ENCODE assay signal across 8 cellular contexts in the genomic region with DNA sequence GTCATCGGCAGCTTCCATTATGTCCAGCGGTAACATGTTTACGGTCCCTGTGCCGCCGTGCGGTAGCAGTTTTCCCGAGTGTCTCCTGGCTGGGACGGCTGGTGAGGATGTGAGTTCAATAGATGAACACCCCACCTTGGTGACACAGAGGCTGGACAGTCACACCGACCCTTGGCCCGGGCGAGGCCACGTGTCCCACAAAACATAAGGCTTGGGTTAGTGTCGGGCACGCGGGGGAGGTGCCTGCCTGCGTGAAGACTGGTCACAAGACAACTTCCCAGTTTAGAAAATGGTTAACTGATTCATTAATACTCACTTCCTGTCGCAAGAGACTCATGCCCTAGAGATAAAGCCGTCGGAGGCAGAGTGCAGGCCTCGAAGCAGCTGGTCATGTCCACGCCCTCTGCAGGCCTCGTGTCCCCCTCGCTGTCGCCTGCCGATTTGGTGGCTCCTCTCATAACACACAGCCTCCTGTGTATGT. TPM values are rescaled to one million over a fixed set of nuclear protein-coding genes. Genes with fewer than 3 reads are reported as not detected.
DNase-seq lines count a peak whose midpoint lies in the region; ATAC-seq and TF ChIP-seq lines count a peak whose summit lies in the region.

No MANE protein-coding gene starts in this region.

- peak overlapping the region; percentile 40 for H3K27ac Mint-ChIP-seq in activated CD4-positive, alpha-beta memory T cell treated with anti-CD3 and anti-CD28 coated beads, Interleukin-2, amount 10 ng/mL, durations not matched to agents 7 days and 5 days

- H3K4me1 Mint-ChIP-seq in activated CD4-positive, alpha-beta memory T cell treated with anti-CD3 and anti-CD28 coated beads, Interleukin-2, amount 10 ng/mL, durations not matched to agents 7 days and 5 days: peaks cover 68% of the 10 kb centered on the region

- CTCF ChIA-PET in activated CD4-positive, alpha-beta memory T cell treated with anti-CD3 and anti-CD28 coated beads, Interleukin-2, amount 10 ng/mL, durations not matched to agents 7 days and 5 days (lab: Charles Lee): interaction anchor here (1.6 kb wide), 1 partner anchor 111 kb away, joined by 3 read pairs; no protein-coding TSS in a partner anchor

- no peaks in the 10 kb centered on the region for H3F3A ChIP-seq in smooth muscle cell (ENCODE audit: low read depth)

- H3K36me3 ChIP-seq in heart right ventricle (peaks cover 0 to 14% (median 0%) of the 10 kb centered on the region in 9 donors), smooth muscle cell (ENCODE audit: low read depth) (no peaks in the 10 kb centered on the region)

- POLR2A ChIA-PET in activated CD4-positive, alpha-beta memory T cell treated with anti-CD3 and anti-CD28 coated beads, Interleukin-2, amount 10 ng/mL, durations not matched to agents 7 days and 5 days (lab: Charles Lee): interaction anchor here (7.0 kb wide), 1 partner anchor 13 kb away, joined by 84 read pairs; no protein-coding TSS in a partner anchor

- H3K4me1 ChIP-seq in heart right ventricle (peaks cover 0 to 56% (median 18%) of the 10 kb centered on the region in 9 donors), smooth muscle cell (ENCODE audit: low read depth) (peaks cover 23% of the 10 kb centered on the region)

- TF ChIP-seq CTCF in heart right ventricle (IDR thresholded peaks at IDR 0.05): peak in 3 of 9 donors; percentile 10 to 26 (median 11)
- peak; percentile 20 for TF ChIP-seq CTCF in smooth muscle cell (IDR thresholded peaks at IDR 0.05; ENCODE audit: borderline replicate concordance, insufficient read depth, poor library complexity, severe bottlenecking)

- H3K9ac ChIP-seq in smooth muscle cell (ENCODE audit: low read depth): peak overlapping the region; percentile 73

- H3K4me3 ChIP-seq in heart right ventricle (no peak overlapping the region), smooth muscle cell (no peak overlapping the region)

- H3K27me3 ChIP-seq in heart right ventricle (no peaks in the 10 kb centered on the region), smooth muscle cell (ENCODE audit: low read depth) (no peaks in the 10 kb centered on the region)

- peak overlapping the region in 3 of 10 donors; percentile 28 to 65 (median 33) for H3K27ac ChIP-seq in heart right ventricle
- peak overlapping the region; percentile 93 for H3K27ac ChIP-seq in smooth muscle cell (ENCODE audit: low read depth)

- H2AFZ ChIP-seq in smooth muscle cell (ENCODE audit: low read depth): no peak overlapping the region

- peaks cover 46% of the 10 kb centered on the region for H3K36me3 Mint-ChIP-seq in activated CD4-positive, alpha-beta memory T cell treated with anti-CD3 and anti-CD28 coated beads, Interleukin-2, amount 10 ng/mL, durations not matched to agents 7 days and 5 days (ENCODE audit: low read depth)

- WGBS in heart right ventricle, 2 donors: 73 to 74% methylated on average over 25 of the region's 25 CpGs
- 33% methylated on average over 25 of the region's 25 CpGs for WGBS in smooth muscle cell (ENCODE audit: low lambda C conversion rate)

- H3K4me3 Mint-ChIP-seq in activated CD4-positive, alpha-beta memory T cell treated with anti-CD3 and anti-CD28 coated beads, Interleukin-2, amount 10 ng/mL, durations not matched to agents 7 days and 5 days: no peak overlapping the region

- H3K9me3 ChIP-seq in heart right ventricle (no peaks in the 10 kb centered on the region), smooth muscle cell (replicated peaks; ENCODE audit: low read depth) (no peaks in the 10 kb centered on the region)

- peak overlapping the region; percentile 76 for H3K4me2 ChIP-seq in smooth muscle cell

- H3K79me2 ChIP-seq in smooth muscle cell (ENCODE audit: low read depth): peaks cover 42% of the 10 kb centered on the region

- intact Hi-C loops in heart right ventricle (cut with DNase I): no loop called here

- no peaks in the 10 kb centered on the region for H3K9me3 Mint-ChIP-seq in activated CD4-positive, alpha-beta memory T cell treated with anti-CD3 and anti-CD28 coated beads, Interleukin-2, amount 10 ng/mL, durations not matched to agents 7 days and 5 days

- DNase-seq in COLO668 (lab: John Stamatoyannopoulos, UW; ENCODE audit: unreplicated experiment) (peak; percentile 86), heart right ventricle (peak in 1 of 2 donors; percentile 17), smooth muscle cell (lab: John Stamatoyannopoulos, UW; ENCODE audit: unreplicated experiment) (no peak), NCI-H69 (lab: John Stamatoyannopoulos, UW) (no peak)
- DNase-seq in activated CD4-positive, alpha-beta memory T cell treated with anti-CD3 and anti-CD28 coated beads, Interleukin-2, amount 10 ng/mL, durations not matched to agents 7 days and 5 days: no peak

- H4K20me1 ChIP-seq in smooth muscle cell (ENCODE audit: low read depth): peaks cover 32% of the 10 kb centered on the region

- ATAC-seq in HG03175 (IDR thresholded peaks at IDR 0.05; ENCODE audit: unreplicated experiment): peak; percentile 77
- ATAC-seq in heart right ventricle: peak in 6 of 8 donors; percentile 10 to 57 (median 26)
- no peak for ATAC-seq in GM19328 (IDR thresholded peaks at IDR 0.05; ENCODE audit: unreplicated experiment)
- no peak for ATAC-seq in GM19035 (IDR thresholded peaks at IDR 0.05; ENCODE audit: unreplicated experiment)

- H3K27me3 Mint-ChIP-seq in activated CD4-positive, alpha-beta memory T cell treated with anti-CD3 and anti-CD28 coated beads, Interleukin-2, amount 10 ng/mL, durations not matched to agents 7 days and 5 days: no peaks in the 10 kb centered on the region

RNA-seq across cellular contexts. Expression of a gene that starts 17.2 kb away (rescaled TPM):
- total RNA-seq in activated CD4-positive, alpha-beta memory T cell treated with anti-CD3 and anti-CD28 coated beads, Interleukin-2, amount 10 ng/mL, durations not matched to agents 7 days and 5 days: 10 to 100 TPM; 97.2 to 99.3 TPM
- total RNA-seq in heart right ventricle: 10 to 100 TPM in 7 of 10 donors, 1 to 10 TPM in 3; 7.3 to 16.9 (median 10.6) TPM
- 1 to 10 TPM; 6.8 to 7.3 TPM for polyA plus RNA-seq in heart right ventricle
- total RNA-seq in smooth muscle cell: 21.3 and 23.4 TPM in 2 replicates
- polyA plus RNA-seq in smooth muscle cell: 24.4 and 26.8 TPM in 2 replicates

Comparison
In these comparisons a context has a peak if more than half of its experiments do, and no peak if none do; other contexts are left out.
1. ATAC-seq: peak in HG03175 (single experiment) and heart right ventricle (6 of 8); none in GM19328 (single experiment) and GM19035 (single experiment).